In genomic region chr15:60347480-60348069, GRCh38 we compare ENCODE assay signal across 19 cellular contexts. TPM values are rescaled to one million over a fixed set of nuclear protein-coding genes. Genes with fewer than 3 reads are reported as not detected.
DNase-seq lines count a peak whose midpoint lies in the region; ATAC-seq and TF ChIP-seq lines count a peak whose summit lies in the region.
"Had no signal": no experiment of that assay in that cellular context is flagged by ENCODE, and none has a peak within 500 bp of the region (broad histone marks: within the 10 kb centered on the region; RNA-seq: fewer than 3 reads in every experiment).

No MANE protein-coding gene starts in this region.

- H4K20me1 ChIP-seq in smooth muscle cell (ENCODE audit: low read depth) = peaks cover 76% of the 10 kb centered on the region

- POLR2A ChIA-PET in WTC11 (lab: Charles Lee) = no interaction called here

- H3K9ac ChIP-seq in smooth muscle cell (ENCODE audit: low read depth) = no peak overlapping the region

- no peaks in the 10 kb centered on the region for H3K4me1 ChIP-seq in smooth muscle cell (ENCODE audit: low read depth)

- peaks cover 8% of the 10 kb centered on the region for H3K79me2 ChIP-seq in smooth muscle cell (ENCODE audit: low read depth)

- peaks cover 35% of the 10 kb centered on the region for H3K36me3 Mint-ChIP-seq in WTC11

- peak; percentile 50 for ATAC-seq in WTC11

- H2AFZ ChIP-seq in smooth muscle cell (ENCODE audit: low read depth) = no peak overlapping the region
- H2AFZ ChIP-seq: PC-9 had no signal

- DNase-seq in ELF-1 (ENCODE audit: low read depth, low spot score) (peak; percentile 36), WTC11 (ENCODE audit: low spot score) (no peak), fibroblast of gingiva (ENCODE audit: low read depth) (peak; percentile 4), smooth muscle cell (lab: John Stamatoyannopoulos, UW; ENCODE audit: unreplicated experiment) (no peak), SIG-M5 treated with dmso at 0.1 percent for 504 hours (lab: John Stamatoyannopoulos, UW; ENCODE audit: unreplicated experiment) (no peak), DMS53 (lab: John Stamatoyannopoulos, UW) (no peak)
- DNase-seq in stimulated activated naive CD4-positive, alpha-beta T cell (lab: John Stamatoyannopoulos, UW) = no peak
- DNase-seq: ACHN; CD4-positive, alpha-beta T cell; DND-41; H9; Karpas-422; NCI-H1105 treated with DMSO at 0.1 percent for 48 hours; NCI-H187 treated with DMSO at 0.1 percent for 48 hours; NCI-H446; NCI-H748 treated with DMSO at 0.1 percent for 48 hours; PC-9; Right ventricle myocardium superior had no signal

- H3K4me3 ChIP-seq in smooth muscle cell = no peak overlapping the region
- H3K4me3 ChIP-seq: PC-9 had no signal

- H3K9me3 ChIP-seq in smooth muscle cell (replicated peaks; ENCODE audit: low read depth) = no peaks in the 10 kb centered on the region

- peaks cover 43% of the 10 kb centered on the region for H3K36me3 ChIP-seq in smooth muscle cell (ENCODE audit: low read depth)

- CTCF ChIA-PET in WTC11 (lab: Charles Lee) = interaction anchor here (1.5 to 1.9 kb wide), 2 partner anchors 20 to 21 kb away, joined by 3 to 4 read pairs; no protein-coding TSS in a partner anchor

- H3K4me2 ChIP-seq in smooth muscle cell = no peak overlapping the region
- H3K4me2 ChIP-seq: PC-9 had no signal

- no peaks in the 10 kb centered on the region for H3K9me3 Mint-ChIP-seq in WTC11
- H3K9me3 Mint-ChIP-seq: CD4-positive, alpha-beta T cell had no signal

- TF ChIP-seq CTCF in WTC11 (IDR thresholded peaks at IDR 0.05) = no peak
- TF ChIP-seq CTCF in smooth muscle cell (IDR thresholded peaks at IDR 0.05; ENCODE audit: borderline replicate concordance, insufficient read depth, poor library complexity, severe bottlenecking) = no peak

- H3K27ac ChIP-seq in smooth muscle cell (ENCODE audit: low read depth) = peak overlapping the region; percentile 29
- H3K27ac ChIP-seq: PC-9 had no signal

- WGBS in smooth muscle cell (ENCODE audit: low lambda C conversion rate) = 91% methylated on average over 13 of the region's 13 CpGs

- H3K27ac Mint-ChIP-seq in WTC11 = no peak overlapping the region
- H3K27ac Mint-ChIP-seq: B cell; CD4-positive, alpha-beta T cell; H9 had no signal

- no peak overlapping the region for H3K4me3 Mint-ChIP-seq in WTC11
- H3K4me3 Mint-ChIP-seq: B cell; CD4-positive, alpha-beta T cell; H9 had no signal

- peaks cover 78% of the 10 kb centered on the region for H3F3A ChIP-seq in smooth muscle cell (ENCODE audit: low read depth)

- peaks cover 21% of the 10 kb centered on the region for H3K4me1 Mint-ChIP-seq in WTC11
- H3K4me1 Mint-ChIP-seq: B cell had no signal

- no peaks in the 10 kb centered on the region for H3K27me3 Mint-ChIP-seq in WTC11 (ENCODE audit: low read depth)
- H3K27me3 Mint-ChIP-seq: B cell; CD4-positive, alpha-beta T cell had no signal

- no peaks in the 10 kb centered on the region for H3K27me3 ChIP-seq in smooth muscle cell (ENCODE audit: low read depth)

TF ChIP-seq in WTC11, 78 proteins besides CTCF, POLR2A, EP300 and RAD21:
- TF ChIP-seq GTF2I (CRISPR knock-in tag; conservative IDR thresholded peaks at IDR 0.05) (0 out of 2 replicates have a peak, but pooled peaks have one; percentile 50), NFATC4 (CRISPR knock-in tag; IDR thresholded peaks at IDR 0.05) (no peak), TEAD1 (CRISPR knock-in tag; IDR thresholded peaks at IDR 0.05) (no peak), ZNF121 (CRISPR knock-in tag; IDR thresholded peaks at IDR 0.05) (peak; percentile 75; the same call in 1 of the 2 replicates)

RNA-seq across cellular contexts. Expression of gene ANXA2, which starts 50.2 kb away (rescaled TPM):
- total RNA-seq in WTC11 (2021) = 116 to 152 TPM (median 119 TPM) in 3 replicates
- 2,380 and 2,477 TPM in 2 replicates for total RNA-seq in smooth muscle cell
- 2,665 and 3,194 TPM in 2 replicates for polyA plus RNA-seq in smooth muscle cell

Comparison
In these comparisons a context has a peak if more than half of its experiments do, and no peak if none do; other contexts are left out.
1. DNase-seq: peak in ELF-1 (single experiment) and fibroblast of gingiva (single experiment); none in WTC11 (single experiment), smooth muscle cell (single experiment), stimulated activated naive CD4-positive, alpha-beta T cell (0 of 6), SIG-M5 treated with dmso at 0.1 percent for 504 hours (single experiment) and DMS53 (single experiment).
2. RNA of gene ANXA2, which starts 50.2 kb away (total RNA-seq): 2,380 to 2,477 TPM in smooth muscle cell; 116 to 152 TPM in WTC11; every median in the first group is over 10 times any median in the second.